ENCODE assay signal across 13 cellular contexts in genomic region chr21:44918581-44919033, GRCh38. TPM values are rescaled to one million over a fixed set of nuclear protein-coding genes. Genes with fewer than 3 reads are reported as not detected.
DNase-seq lines count a peak whose midpoint lies in the region; ATAC-seq and TF ChIP-seq lines count a peak whose summit lies in the region.
"Had no signal": no experiment of that assay in that cellular context is flagged by ENCODE, and none has a peak within 500 bp of the region (broad histone marks: within the 10 kb centered on the region; RNA-seq: fewer than 3 reads in every experiment).

No MANE protein-coding gene starts in this region.

- peaks cover 51% of the 10 kb centered on the region for H3K4me1 Mint-ChIP-seq in T-helper 2 cell treated with Interferon-gamma antibody and Interleukin-4, amounts not matched to agents 5 μg/mL and 100 μg/mL, for 36 hours (ENCODE audit: low read depth)
- H3K4me1 Mint-ChIP-seq in IgD-negative memory B cell: peaks cover 34 to 61% (median 51%) of the 10 kb centered on the region in 3 donors
- H3K4me1 Mint-ChIP-seq in endodermal cell: no peaks in the 10 kb centered on the region

- H3K27ac Mint-ChIP-seq in T-helper 2 cell treated with Interferon-gamma antibody and Interleukin-4, amounts not matched to agents 5 μg/mL and 100 μg/mL, for 36 hours: peak overlapping the region; percentile 78
- H3K27ac Mint-ChIP-seq in IgD-negative memory B cell (peak overlapping the region in 1 of 3 donors; percentile 40), endodermal cell (no peak overlapping the region)

- no peak for ATAC-seq in HG02852 (IDR thresholded peaks at IDR 0.05; ENCODE audit: unreplicated experiment)

- H3K27ac ChIP-seq in endodermal cell (ENCODE audit: low read depth, low read length) (no peak overlapping the region), neutrophil (peak overlapping the region; percentile 99)
- H3K27ac ChIP-seq: ovary had no signal

- H3K4me3 Mint-ChIP-seq in T-helper 2 cell treated with Interferon-gamma antibody and Interleukin-4, amounts not matched to agents 5 μg/mL and 100 μg/mL, for 36 hours: peak overlapping the region; percentile 97
- H3K4me3 Mint-ChIP-seq in IgD-negative memory B cell: peak overlapping the region; percentile 79 to 90 (median 82)
- peak overlapping the region; percentile 59 for H3K4me3 Mint-ChIP-seq in endodermal cell

- peaks cover 44% of the 10 kb centered on the region for H3K36me3 Mint-ChIP-seq in T-helper 2 cell treated with Interferon-gamma antibody and Interleukin-4, amounts not matched to agents 5 μg/mL and 100 μg/mL, for 36 hours (ENCODE audit: low read depth)
- peaks cover 2% of the 10 kb centered on the region for H3K36me3 Mint-ChIP-seq in IgD-negative memory B cell
- H3K36me3 Mint-ChIP-seq in endodermal cell (ENCODE audit: low read depth): no peaks in the 10 kb centered on the region

- WGBS in endodermal cell (ENCODE audit: insufficient coverage in 1 of 2, insufficient read length in 1 of 2), 2 experiments: 64% methylated on average over 11 to 13 of the region's 13 CpGs

- H3K4me3 ChIP-seq in endodermal cell (ENCODE audit: low read length): peak overlapping the region; percentile 68
- peak overlapping the region; percentile 97 to 99 for H3K4me3 ChIP-seq in neutrophil (ENCODE audit: low read depth in 1 of 2, low read length in 1 of 2)
- H3K4me3 ChIP-seq: ovary had no signal

- H3K9me3 ChIP-seq in endodermal cell (ENCODE audit: control insufficient read depth, low read length) (no peaks in the 10 kb centered on the region), neutrophil (no peaks in the 10 kb centered on the region)
- H3K9me3 ChIP-seq: ovary had no signal

- no peak for DNase-seq in T-helper 2 cell treated with Interferon-gamma antibody and Interleukin-4, amounts not matched to agents 5 μg/mL and 100 μg/mL, for 36 hours (ENCODE audit: low spot score)
- DNase-seq in T-helper 2 cell (no peak), endodermal cell (peak; percentile 80)
- no peak for DNase-seq in stimulated activated CD4-positive, alpha-beta T cell treated with anti-CD3 and anti-CD28 coated beads, Interleukin-12 subunit alpha, Interleukin-12 subunit beta, amount 100 ng/mL, for 4 hours
- no peak for DNase-seq in activated effector memory CD4-positive, alpha-beta T cell treated with anti-CD3 and anti-CD28 coated beads, Interleukin-2, amount 50 U/mL, for 16 hours
- DNase-seq: activated CD8-positive, alpha-beta memory T cell treated with anti-CD3 and anti-CD28 coated beads, Interleukin-2, amount 50 U/mL, for 4 hours; cerebellar nuclear complex; NCI-H2029; ovary; stimulated activated CD4-positive, alpha-beta T cell treated with anti-CD3 and anti-CD28 coated beads, Interleukin-4, amount 100 ng/mL, for 1 hour had no signal

- no peak for TF ChIP-seq CTCF in endodermal cell (conservative IDR thresholded peaks at IDR 0.05)
- no peak for TF ChIP-seq CTCF in neutrophil (IDR thresholded peaks at IDR 0.05)

- no peaks in the 10 kb centered on the region for H3K4me1 ChIP-seq in endodermal cell (ENCODE audit: control insufficient read depth, insufficient read depth, low read length)
- peaks cover 81 to 88% of the 10 kb centered on the region in 2 experiments for H3K4me1 ChIP-seq in neutrophil (ENCODE audit: control insufficient read depth in 1 of 2, insufficient read depth in 1 of 2, low read depth in 1 of 2, low read length in 1 of 2)

- H3K9ac ChIP-seq in endodermal cell (ENCODE audit: extremely low read depth, low read length, poor library complexity, severe bottlenecking): no peak overlapping the region

- no peaks in the 10 kb centered on the region for H3K27me3 Mint-ChIP-seq in T-helper 2 cell treated with Interferon-gamma antibody and Interleukin-4, amounts not matched to agents 5 μg/mL and 100 μg/mL, for 36 hours (ENCODE audit: low read depth)
- H3K27me3 Mint-ChIP-seq in IgD-negative memory B cell: no peaks in the 10 kb centered on the region
- peaks cover 37% of the 10 kb centered on the region for H3K27me3 Mint-ChIP-seq in endodermal cell (ENCODE audit: insufficient read depth)

- H3K9me3 Mint-ChIP-seq in T-helper 2 cell treated with Interferon-gamma antibody and Interleukin-4, amounts not matched to agents 5 μg/mL and 100 μg/mL, for 36 hours: no peaks in the 10 kb centered on the region
- no peaks in the 10 kb centered on the region for H3K9me3 Mint-ChIP-seq in IgD-negative memory B cell
- no peaks in the 10 kb centered on the region for H3K9me3 Mint-ChIP-seq in endodermal cell

- no peaks in the 10 kb centered on the region for H3K36me3 ChIP-seq in endodermal cell (ENCODE audit: control insufficient read depth, insufficient read depth, low read length)
- H3K36me3 ChIP-seq in neutrophil: peaks cover 32% of the 10 kb centered on the region
- H3K36me3 ChIP-seq: ovary had no signal

- H3K27me3 ChIP-seq in endodermal cell (ENCODE audit: control insufficient read depth, insufficient read depth, low read length, poor library complexity, severe bottlenecking) (peaks cover 24% of the 10 kb centered on the region), neutrophil (no peaks in the 10 kb centered on the region)
- H3K27me3 ChIP-seq: ovary had no signal

RNA-seq across cellular contexts. Expression of gene ITGB2, which starts 2.1 kb away (rescaled TPM):
- 294 TPM for polyA plus RNA-seq in IgD-negative memory B cell
- total RNA-seq in endodermal cell: 1 to 10 TPM; 1.6 to 2.3 TPM
- polyA plus RNA-seq in endodermal cell (2013, experiment 1 of 2): 0.36 TPM
- 0.54 TPM for polyA plus RNA-seq in endodermal cell (2013, experiment 2 of 2)

RNA-seq across cellular contexts. Expression of gene SLX9, which starts 21.2 kb away (rescaled TPM):
- polyA plus RNA-seq in IgD-negative memory B cell: 12.3 TPM
- 10 to 100 TPM; 38.0 to 48.9 TPM for total RNA-seq in endodermal cell
- 27.9 TPM for polyA plus RNA-seq in endodermal cell (2013, experiment 1 of 2)
- polyA plus RNA-seq in endodermal cell (2013, experiment 2 of 2): 24.0 TPM

RNA-seq across cellular contexts. Expression of gene PTTG1IP, which starts 45.1 kb away (rescaled TPM):
- polyA plus RNA-seq in IgD-negative memory B cell: 44.7 TPM
- total RNA-seq in endodermal cell: 100 to 1,000 TPM; 155 to 168 TPM
- polyA plus RNA-seq in endodermal cell (2013, experiment 1 of 2): 225 TPM
- polyA plus RNA-seq in endodermal cell (2013, experiment 2 of 2): 224 TPM
